ENCODE assay signal across 20 cellular contexts in genomic region chr18:36023336-36023735, GRCh38. TPM values are rescaled to one million over a fixed set of nuclear protein-coding genes. Genes with fewer than 3 reads are reported as not detected.
DNase-seq lines count a peak whose midpoint lies in the region; ATAC-seq and TF ChIP-seq lines count a peak whose summit lies in the region.
"Had no signal": no experiment of that assay in that cellular context is flagged by ENCODE, and none has a peak within 500 bp of the region (broad histone marks: within the 10 kb centered on the region; RNA-seq: fewer than 3 reads in every experiment).

No MANE protein-coding gene starts in this region.

- H3K4me1 Mint-ChIP-seq in CD4-positive, alpha-beta T cell (ENCODE audit: low read depth): peaks cover 11% of the 10 kb centered on the region
- H3K4me1 Mint-ChIP-seq in HFFc6 (ENCODE audit: low read depth) (peaks cover 33% of the 10 kb centered on the region), type B pancreatic cell (ENCODE audit: unreplicated experiment) (peaks cover 18% of the 10 kb centered on the region)

- peaks cover 37% of the 10 kb centered on the region for H3K36me3 Mint-ChIP-seq in CD4-positive, alpha-beta T cell (ENCODE audit: low read depth)
- H3K36me3 Mint-ChIP-seq in HFFc6 (ENCODE audit: low read depth): peaks cover 22% of the 10 kb centered on the region
- H3K36me3 Mint-ChIP-seq in type B pancreatic cell: peaks cover 29% of the 10 kb centered on the region
- H3K36me3 Mint-ChIP-seq: IgD-negative memory B cell had no signal

- 88 to 95% (median 91%) methylated on average over 1 of the region's 1 CpG for WGBS in heart left ventricle, 4 donors

- POLR2A ChIA-PET in CD4-positive, alpha-beta T cell (lab: Charles Lee): no interaction called here

- CTCF ChIA-PET in CD4-positive, alpha-beta T cell (lab: Charles Lee): no interaction called here

- peak overlapping the region; percentile 48 for H3K27ac Mint-ChIP-seq in CD4-positive, alpha-beta T cell
- H3K27ac Mint-ChIP-seq in HFFc6 (peak overlapping the region; percentile 34; the same call in 1 of the 2 replicates), type B pancreatic cell (no peak overlapping the region)

- no peak for TF ChIP-seq CTCF in CD4-positive, alpha-beta T cell (IDR thresholded peaks at IDR 0.05)
- TF ChIP-seq CTCF in HFFc6 (IDR thresholded peaks at IDR 0.05) (no peak), type B pancreatic cell (conservative IDR thresholded peaks at IDR 0.05) (no peak), heart left ventricle (IDR thresholded peaks at IDR 0.05) (no peak)

- no peak for TF ChIP-seq POLR2A in heart left ventricle (IDR thresholded peaks at IDR 0.05)

- peaks cover 9% of the 10 kb centered on the region for H3K36me3 ChIP-seq in H7 (replicated peaks; ENCODE audit: control insufficient read depth, insufficient read depth, low read length)
- H3K36me3 ChIP-seq in heart left ventricle: peaks cover 0 to 47% (median 33%) of the 10 kb centered on the region in 9 donors

- no peak for ATAC-seq in CD4-positive, alpha-beta T cell (ENCODE audit: poor library complexity)
- ATAC-seq in heart left ventricle: no peak
- ATAC-seq: A549 had no signal

- no peak for DNase-seq in CD4-positive, alpha-beta T cell
- no peak for DNase-seq in HFFc6
- DNase-seq in foreskin melanocyte: peak; percentile 78
- no peak for DNase-seq in type B pancreatic cell (ENCODE audit: extremely low spot score, unreplicated experiment)
- no peak for DNase-seq in NCI-H187 treated with DMSO at 0.1 percent for 48 hours (lab: John Stamatoyannopoulos, UW)
- DNase-seq in H7: no peak
- no peak for DNase-seq in heart left ventricle
- DNase-seq: AML-193; CD4-positive, alpha-beta memory T cell; COR-L47; DMS 273 treated with DMSO at 0.1 percent for 48 hours; DMS53; DND-41; GM23248; HCEC 1CT; KBM-7 had no signal

- no peak overlapping the region for H3K27ac ChIP-seq in CD4-positive, alpha-beta T cell (ENCODE audit: low read depth, low read length)
- H3K27ac ChIP-seq in heart left ventricle: no peak overlapping the region
- H3K27ac ChIP-seq: 22Rv1, A549, C4-2B, GM23248 had no signal

- intact Hi-C loops in CD4-positive, alpha-beta T cell (cut with DNase I, micrococcal nuclease): loop anchor here in 1 of 2 experiments (5.0 kb wide), 1 partner anchor 266 kb away; no protein-coding TSS in a partner anchor
- intact Hi-C loops in heart left ventricle (cut with DNase I): loop anchor here in 2 of 10 donors (10.0 kb wide), 2 partner anchors 91 to 101 kb away; partner anchors contain the start of genes ELP2 (in 1 of the 2) and SLC39A6 (in 1 of the 2)

- H3K4me3 Mint-ChIP-seq in CD4-positive, alpha-beta T cell: no peak overlapping the region
- H3K4me3 Mint-ChIP-seq in HFFc6 (no peak overlapping the region), type B pancreatic cell (peak overlapping the region; percentile 35)
- H3K4me3 Mint-ChIP-seq: CD4-positive, alpha-beta memory T cell; IgD-negative memory B cell had no signal

- H3K27me3 Mint-ChIP-seq in CD4-positive, alpha-beta T cell: no peaks in the 10 kb centered on the region
- no peaks in the 10 kb centered on the region; the same call in 1 of the 2 replicates for H3K27me3 Mint-ChIP-seq in HFFc6 (ENCODE audit: insufficient read depth)
- H3K27me3 Mint-ChIP-seq in type B pancreatic cell: no peaks in the 10 kb centered on the region
- H3K27me3 Mint-ChIP-seq: CD4-positive, alpha-beta memory T cell; IgD-negative memory B cell had no signal

- no peak overlapping the region for H3K4me3 ChIP-seq in H7 (ENCODE audit: insufficient read depth, low read depth, low read length)
- H3K4me3 ChIP-seq in heart left ventricle: no peak overlapping the region
- H3K4me3 ChIP-seq: A549, GM23248 had no signal

- peaks cover 0 to under 1% (median 0%) of the 10 kb centered on the region in 12 donors for H3K4me1 ChIP-seq in heart left ventricle
- H3K4me1 ChIP-seq: A549 had no signal

- no peaks in the 10 kb centered on the region for H3K9me3 Mint-ChIP-seq in CD4-positive, alpha-beta T cell
- H3K9me3 Mint-ChIP-seq in HFFc6: no peaks in the 10 kb centered on the region
- H3K9me3 Mint-ChIP-seq in type B pancreatic cell: no peaks in the 10 kb centered on the region
- H3K9me3 Mint-ChIP-seq: CD4-positive, alpha-beta memory T cell; IgD-negative memory B cell had no signal

- H3K9me3 ChIP-seq in CD4-positive, alpha-beta T cell (ENCODE audit: control insufficient read depth, low read length): no peaks in the 10 kb centered on the region
- no peaks in the 10 kb centered on the region for H3K9me3 ChIP-seq in heart left ventricle
- H3K9me3 ChIP-seq: A549 had no signal

- H3K27me3 ChIP-seq in CD4-positive, alpha-beta T cell (ENCODE audit: control insufficient read depth, insufficient read depth, low read length): no peaks in the 10 kb centered on the region
- no peaks in the 10 kb centered on the region for H3K27me3 ChIP-seq in H7 (ENCODE audit: control insufficient read depth, insufficient read depth, low read length)
- H3K27me3 ChIP-seq in heart left ventricle: no peaks in the 10 kb centered on the region

RNA-seq across cellular contexts. Expression of gene RPRD1A, which starts 44.0 kb away (rescaled TPM):
- total RNA-seq in CD4-positive, alpha-beta T cell: 10 to 100 TPM; 21.8 to 25.1 TPM
- 10 to 100 TPM; 44.6 to 55.1 (median 46.1) TPM for total RNA-seq in HFFc6 (2021; fragmentation: NEBNext Ultra II Directional; extraction: Animal tissue kit (Norgen Biotek cat#: 25700))
- total RNA-seq in type B pancreatic cell (ENCODE audit: low replicate concordance): 41.0 and 52.4 TPM in 2 replicates
- 101 and 134 TPM in 2 replicates for total RNA-seq in H7 (2014; rRNA removed; shearing (Covaris generic))
- 10 to 100 TPM; 38.5 to 59.8 (median 45.3) TPM for total RNA-seq in heart left ventricle
- polyA plus RNA-seq in heart left ventricle: 10 to 100 TPM; 22.6 to 49.6 TPM
